21 cellular contexts compared by ENCODE assay signal in genomic region chr1:156468693-156469345, GRCh38. TPM values are rescaled to one million over a fixed set of nuclear protein-coding genes. Genes with fewer than 3 reads are reported as not detected.
DNase-seq lines count a peak whose midpoint lies in the region; ATAC-seq, FAIRE-seq and TF ChIP-seq lines count a peak whose summit lies in the region.
"Had no signal": no experiment of that assay in that cellular context is flagged by ENCODE, and none has a peak within 500 bp of the region (broad histone marks: within the 10 kb centered on the region; RNA-seq: fewer than 3 reads in every experiment).

No MANE protein-coding gene starts in this region.

- H3K36me3 ChIP-seq in CD4-positive, alpha-beta memory T cell (ENCODE audit: insufficient read depth, low read length) = peaks cover 64% of the 10 kb centered on the region
- H3K36me3 ChIP-seq in astrocyte (ENCODE audit: insufficient read depth, low read length) (peaks cover 17% of the 10 kb centered on the region), neural progenitor cell (no peaks in the 10 kb centered on the region)

- no peak overlapping the region for H3K27ac ChIP-seq in CD4-positive, alpha-beta memory T cell (ENCODE audit: low read depth, low read length)
- H3K27ac ChIP-seq in astrocyte (ENCODE audit: low read depth, low read length) (no peak overlapping the region), neural progenitor cell (no peak overlapping the region)
- H3K27ac ChIP-seq: upper lobe of right lung, WERI-Rb-1 had no signal

- H3K36me3 Mint-ChIP-seq in CD4-positive, alpha-beta memory T cell = peaks cover 34 to 77% of the 10 kb centered on the region in 2 donors
- peaks cover 30% of the 10 kb centered on the region for H3K36me3 Mint-ChIP-seq in astrocyte (ENCODE audit: low read depth, unreplicated experiment)
- H3K36me3 Mint-ChIP-seq in neural progenitor cell = peaks cover 8% of the 10 kb centered on the region

- H3K4me1 Mint-ChIP-seq in CD4-positive, alpha-beta memory T cell = peaks cover 5 to 16% (median 11%) of the 10 kb centered on the region in 4 donors
- H3K4me1 Mint-ChIP-seq in astrocyte (ENCODE audit: low read depth, unreplicated experiment) = peaks cover 26% of the 10 kb centered on the region
- peaks cover 2% of the 10 kb centered on the region for H3K4me1 Mint-ChIP-seq in neural progenitor cell

- H3K9me3 Mint-ChIP-seq in CD4-positive, alpha-beta memory T cell = no peaks in the 10 kb centered on the region
- H3K9me3 Mint-ChIP-seq in astrocyte (ENCODE audit: unreplicated experiment) = no peaks in the 10 kb centered on the region
- H3K9me3 Mint-ChIP-seq in neural progenitor cell = no peaks in the 10 kb centered on the region
- H3K9me3 Mint-ChIP-seq: activated CD4-positive, alpha-beta memory T cell treated with anti-CD3 and anti-CD28 coated beads, Interleukin-2, amount 10 ng/mL, durations not matched to agents 7 days and 5 days; T-helper 1 cell treated with Interleukin-12 subunit alpha and Interleukin-12 subunit beta and Interleukin-4 antibody, amounts not matched to agents 30 μg/mL and 1 μg/mL, for 36 hours had no signal

- no peaks in the 10 kb centered on the region for H3K27me3 ChIP-seq in CD4-positive, alpha-beta memory T cell (ENCODE audit: insufficient read depth, low read length)
- H3K27me3 ChIP-seq in astrocyte (ENCODE audit: insufficient read depth, low read length) = no peaks in the 10 kb centered on the region
- H3K27me3 ChIP-seq in neural progenitor cell = no peaks in the 10 kb centered on the region
- H3K27me3 ChIP-seq: right atrium auricular region, upper lobe of right lung had no signal

- H2AFZ ChIP-seq in astrocyte (ENCODE audit: low read depth, low read length) (no peak overlapping the region), neural progenitor cell (replicated peaks) (no peak overlapping the region)

- DNase-seq in CD4-positive, alpha-beta memory T cell = no peak
- no peak for DNase-seq in GM12892 (ENCODE audit: insufficient read length)
- DNase-seq in astrocyte (ENCODE audit: low read depth) = no peak
- DNase-seq in neural progenitor cell (ENCODE audit: low spot score) = no peak
- DNase-seq in germinal center (ENCODE audit: low spot score) = no peak
- DNase-seq: activated CD4-positive, alpha-beta memory T cell treated with anti-CD3 and anti-CD28 coated beads, Interleukin-2, amount 10 ng/mL, durations not matched to agents 7 days and 5 days; central memory CD4-positive, alpha-beta T cell; effector CD4-positive, alpha-beta T cell; HCEC 1CT; NCI-H1436; NCI-H748 treated with DMSO at 0.1 percent for 48 hours; occipital lobe; SHP77 treated with DMSO at 0.1 percent for 48 hours; stimulated activated naive CD8-positive, alpha-beta T cell treated with anti-CD3 and anti-CD28 coated beads, Interleukin-15, Interleukin-2, amounts not matched to agents 100 U/mL and 50 U/mL, for 24 hours; upper lobe of right lung; WERI-Rb-1 had no signal

- H3K79me2 ChIP-seq in astrocyte (ENCODE audit: insufficient read depth, low read length) (no peaks in the 10 kb centered on the region), neural progenitor cell (ENCODE audit: low read depth) (no peaks in the 10 kb centered on the region)

- H3K27me3 Mint-ChIP-seq in CD4-positive, alpha-beta memory T cell = no peaks in the 10 kb centered on the region
- H3K27me3 Mint-ChIP-seq in astrocyte (ENCODE audit: low read depth, unreplicated experiment) (no peaks in the 10 kb centered on the region), neural progenitor cell (ENCODE audit: insufficient read depth, low read depth) (peaks cover 5% of the 10 kb centered on the region)
- H3K27me3 Mint-ChIP-seq: activated CD4-positive, alpha-beta memory T cell treated with anti-CD3 and anti-CD28 coated beads, Interleukin-2, amount 10 ng/mL, durations not matched to agents 7 days and 5 days had no signal

- TF ChIP-seq CTCF in astrocyte (IDR thresholded peaks at IDR 0.05; ENCODE audit: insufficient read depth, low read depth, low read length) (no peak), neural progenitor cell (IDR thresholded peaks at IDR 0.05) (no peak)

- H4K20me1 ChIP-seq in astrocyte (ENCODE audit: insufficient read depth, low read length) = peaks cover 82% of the 10 kb centered on the region
- no peaks in the 10 kb centered on the region for H4K20me1 ChIP-seq in neural progenitor cell (ENCODE audit: low read depth)

- H3K4me3 ChIP-seq in CD4-positive, alpha-beta memory T cell (ENCODE audit: low read length in 2 of 2) = no peak overlapping the region
- no peak overlapping the region for H3K4me3 ChIP-seq in astrocyte (ENCODE audit: insufficient read depth, low read depth, low read length)
- no peak overlapping the region for H3K4me3 ChIP-seq in neural progenitor cell
- H3K4me3 ChIP-seq: right atrium auricular region, upper lobe of right lung had no signal

- no peak for ATAC-seq in GM19351 (IDR thresholded peaks at IDR 0.05; ENCODE audit: unreplicated experiment)
- no peak for ATAC-seq in HG03442 (IDR thresholded peaks at IDR 0.05; ENCODE audit: unreplicated experiment)
- ATAC-seq in GM21825 (IDR thresholded peaks at IDR 0.05; ENCODE audit: unreplicated experiment) = no peak
- ATAC-seq: stimulated activated naive CD8-positive, alpha-beta T cell treated with anti-CD3 and anti-CD28 coated beads, Interleukin-15, Interleukin-2, amounts not matched to agents 100 U/mL and 50 U/mL, for 24 hours; upper lobe of right lung had no signal

- H3K9me3 ChIP-seq in CD4-positive, alpha-beta memory T cell (ENCODE audit: control insufficient read depth in 1 of 2, low read length in 2 of 2) = no peaks in the 10 kb centered on the region
- H3K9me3 ChIP-seq in astrocyte (ENCODE audit: insufficient read depth, low read depth, low read length) = no peaks in the 10 kb centered on the region
- H3K9me3 ChIP-seq in neural progenitor cell (ENCODE audit: low read depth) = no peaks in the 10 kb centered on the region
- H3K9me3 ChIP-seq: right atrium auricular region, upper lobe of right lung had no signal

- no peaks in the 10 kb centered on the region for H3F3A ChIP-seq in neural progenitor cell (ENCODE audit: low read depth)

- H3K4me1 ChIP-seq in CD4-positive, alpha-beta memory T cell (ENCODE audit: insufficient read depth, low read length) = peaks cover 12% of the 10 kb centered on the region
- H3K4me1 ChIP-seq in astrocyte (ENCODE audit: insufficient read depth, low read length) (peaks cover 27% of the 10 kb centered on the region), neural progenitor cell (no peaks in the 10 kb centered on the region)

- CTCF ChIA-PET in CD4-positive, alpha-beta memory T cell (lab: Charles Lee; ENCODE audit: partially characterized antibody) = interaction anchor here (0.7 to 2.5 kb wide), 4 partner anchors 9 to 23 kb away, joined by 3 to 8 read pairs (median 4); no protein-coding TSS in a partner anchor

- POLR2A ChIA-PET in CD4-positive, alpha-beta memory T cell (lab: Charles Lee; ENCODE audit: partially characterized antibody) = interaction anchor here (0.8 kb wide), 1 partner anchor 36 kb away, joined by 4 read pairs; no protein-coding TSS in a partner anchor

- peak overlapping the region in 5 of 7 donors; percentile 16 to 80 (median 73) for H3K27ac Mint-ChIP-seq in CD4-positive, alpha-beta memory T cell
- H3K27ac Mint-ChIP-seq in astrocyte (ENCODE audit: unreplicated experiment) (peak overlapping the region; percentile 82), neural progenitor cell (no peak overlapping the region)
- H3K27ac Mint-ChIP-seq: activated CD4-positive, alpha-beta memory T cell treated with anti-CD3 and anti-CD28 coated beads, Interleukin-2, amount 10 ng/mL, durations not matched to agents 7 days and 5 days; T-helper 1 cell treated with Interleukin-12 subunit alpha and Interleukin-12 subunit beta and Interleukin-4 antibody, amounts not matched to agents 30 μg/mL and 1 μg/mL, for 36 hours had no signal

- H3K4me2 ChIP-seq in astrocyte (ENCODE audit: low read length) = no peak overlapping the region
- H3K4me2 ChIP-seq in neural progenitor cell = no peak overlapping the region

- intact Hi-C loops in CD4-positive, alpha-beta memory T cell (cut with micrococcal nuclease) = no loop called here

- FAIRE-seq in GM12892 (lab: Jason Lieb, UNC) = peak; percentile 44
- FAIRE-seq in astrocyte (lab: Jason Lieb, UNC) = no peak

- H3K9ac ChIP-seq in astrocyte (ENCODE audit: low read length) (no peak overlapping the region), neural progenitor cell (no peak overlapping the region)

- H3K4me3 Mint-ChIP-seq in CD4-positive, alpha-beta memory T cell = no peak overlapping the region
- peak overlapping the region; percentile 28 for H3K4me3 Mint-ChIP-seq in astrocyte (ENCODE audit: unreplicated experiment)
- H3K4me3 Mint-ChIP-seq in neural progenitor cell = peak overlapping the region; percentile 11
- H3K4me3 Mint-ChIP-seq: activated CD4-positive, alpha-beta memory T cell treated with anti-CD3 and anti-CD28 coated beads, Interleukin-2, amount 10 ng/mL, durations not matched to agents 7 days and 5 days; T-helper 1 cell treated with Interleukin-12 subunit alpha and Interleukin-12 subunit beta and Interleukin-4 antibody, amounts not matched to agents 30 μg/mL and 1 μg/mL, for 36 hours had no signal

- TF ChIP-seq POLR2A in GM12892 (IDR thresholded peaks at IDR 0.05; ENCODE audit: low read depth, low read length) = no peak

RNA-seq across cellular contexts. Expression of gene MEF2D, which starts 31.8 kb away (rescaled TPM):
- 10 to 100 TPM; 65.0 to 69.6 TPM for total RNA-seq in CD4-positive, alpha-beta memory T cell
- 10 to 100 TPM in 1 of 2 donors, 1 to 10 TPM in 1; 4.2 to 13.8 TPM for polyA plus RNA-seq in CD4-positive, alpha-beta memory T cell
- polyA plus RNA-seq in GM12892 (2012; ENCODE audit: missing spikeins) = 14.6 TPM
- total RNA-seq in astrocyte = 51.7 and 56.6 TPM in 2 replicates
- total RNA-seq in neural progenitor cell (ENCODE audit: low replicate concordance) = 1.8 and 7.1 TPM in 2 replicates

Comparison
In these comparisons a context has a peak if more than half of its experiments do, and no peak if none do; other contexts are left out.
1. H3K4me3 Mint-ChIP-seq: peak in astrocyte (single experiment) and neural progenitor cell (single experiment); none in CD4-positive, alpha-beta memory T cell (0 of 8).